Comparison of ENCODE assay signal across 1 cellular context in the genomic region with DNA sequence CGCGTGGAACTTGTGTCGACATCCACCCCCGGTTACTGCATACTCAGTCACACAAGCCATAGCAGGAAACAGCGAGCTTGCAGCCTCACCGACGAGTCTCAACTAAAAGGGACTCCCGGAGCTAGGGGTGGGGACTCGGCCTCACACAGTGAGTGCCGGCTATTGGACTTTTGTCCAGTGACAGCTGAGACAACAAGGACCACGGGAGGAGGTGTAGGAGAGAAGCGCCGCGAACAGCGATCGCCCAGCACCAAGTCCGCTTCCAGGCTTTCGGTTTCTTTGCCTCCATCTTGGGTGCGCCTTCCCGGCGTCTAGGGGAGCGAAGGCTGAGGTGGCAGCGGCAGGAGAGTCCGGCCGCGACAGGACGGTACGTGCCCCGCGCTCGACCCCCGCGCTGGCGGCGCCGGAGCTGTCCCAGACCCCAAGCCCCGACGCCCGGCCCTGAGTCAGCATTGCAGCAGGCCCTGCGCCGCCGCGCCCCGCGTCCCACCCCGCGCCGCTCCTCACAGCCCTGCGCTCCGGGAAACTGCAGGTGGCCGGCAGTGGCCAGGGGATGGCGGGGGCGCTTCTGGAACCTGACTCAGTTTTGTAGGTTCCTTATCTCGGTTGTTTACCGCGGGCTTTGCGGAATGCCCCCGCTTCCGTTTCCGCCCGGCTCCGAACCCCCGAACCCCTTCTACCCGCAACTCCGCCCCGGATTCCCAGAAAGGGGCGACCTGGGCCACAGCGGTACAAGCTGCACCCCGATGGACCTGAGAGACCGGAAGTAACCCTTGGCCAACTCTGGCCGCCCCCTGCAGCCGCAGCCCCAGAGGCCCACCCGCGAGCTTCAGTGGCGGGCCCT.
TF ChIP-seq lines count a peak whose summit lies in the region.

A gene (plus strand): TSS at position 50 of the 844 bp plus-strand sequence. CDS start 13,702 bp downstream, outside the sequence.

TF ChIP-seq in HepG2, 621 proteins besides CTCF, POLR2A, EP300 and RAD21 (continued from another document and continues in another):
- TF ChIP-seq, protein P1, sequence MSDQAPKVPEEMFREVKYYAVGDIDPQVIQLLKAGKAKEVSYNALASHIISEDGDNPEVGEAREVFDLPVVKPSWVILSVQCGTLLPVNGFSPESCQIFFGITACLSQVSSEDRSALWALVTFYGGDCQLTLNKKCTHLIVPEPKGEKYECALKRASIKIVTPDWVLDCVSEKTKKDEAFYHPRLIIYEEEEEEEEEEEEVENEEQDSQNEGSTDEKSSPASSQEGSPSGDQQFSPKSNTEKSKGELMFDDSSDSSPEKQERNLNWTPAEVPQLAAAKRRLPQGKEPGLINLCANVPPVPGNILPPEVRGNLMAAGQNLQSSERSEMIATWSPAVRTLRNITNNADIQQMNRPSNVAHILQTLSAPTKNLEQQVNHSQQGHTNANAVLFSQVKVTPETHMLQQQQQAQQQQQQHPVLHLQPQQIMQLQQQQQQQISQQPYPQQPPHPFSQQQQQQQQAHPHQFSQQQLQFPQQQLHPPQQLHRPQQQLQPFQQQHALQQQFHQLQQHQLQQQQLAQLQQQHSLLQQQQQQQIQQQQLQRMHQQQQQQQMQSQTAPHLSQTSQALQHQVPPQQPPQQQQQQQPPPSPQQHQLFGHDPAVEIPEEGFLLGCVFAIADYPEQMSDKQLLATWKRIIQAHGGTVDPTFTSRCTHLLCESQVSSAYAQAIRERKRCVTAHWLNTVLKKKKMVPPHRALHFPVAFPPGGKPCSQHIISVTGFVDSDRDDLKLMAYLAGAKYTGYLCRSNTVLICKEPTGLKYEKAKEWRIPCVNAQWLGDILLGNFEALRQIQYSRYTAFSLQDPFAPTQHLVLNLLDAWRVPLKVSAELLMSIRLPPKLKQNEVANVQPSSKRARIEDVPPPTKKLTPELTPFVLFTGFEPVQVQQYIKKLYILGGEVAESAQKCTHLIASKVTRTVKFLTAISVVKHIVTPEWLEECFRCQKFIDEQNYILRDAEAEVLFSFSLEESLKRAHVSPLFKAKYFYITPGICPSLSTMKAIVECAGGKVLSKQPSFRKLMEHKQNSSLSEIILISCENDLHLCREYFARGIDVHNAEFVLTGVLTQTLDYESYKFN (CRISPR knock-in tag; conservative IDR thresholded peaks at IDR 0.05), result peak; percentile 76
- TF ChIP-seq JUN (CRISPR knock-in tag; IDR thresholded peaks at IDR 0.05) (no peak; the same call in 1 of the 2 replicates), ZNF317 (CRISPR knock-in tag; IDR thresholded peaks at IDR 0.05) (0 out of 2 replicates have a peak, but pooled peaks have one; percentile 76), NR1H2 (CRISPR knock-in tag; IDR thresholded peaks at IDR 0.05; ENCODE audit: borderline replicate concordance, low read depth) (peak; percentile 84; the same call in 1 of the 2 replicates), ZNF136 (CRISPR knock-in tag; IDR thresholded peaks at IDR 0.05; ENCODE audit: low read depth) (no peak), ZNF350 (CRISPR knock-in tag; IDR thresholded peaks at IDR 0.05; ENCODE audit: borderline replicate concordance, low read depth) (peak; percentile 68; the same call in 1 of the 2 replicates), HMG20A (CRISPR knock-in tag; IDR thresholded peaks at IDR 0.05; ENCODE audit: borderline replicate concordance) (peak; percentile 8; the same call in 1 of the 2 replicates), ZNF761 (CRISPR knock-in tag; conservative IDR thresholded peaks at IDR 0.05) (peak; percentile 73; the same call in 1 of the 2 replicates), NR2F6 (IDR thresholded peaks at IDR 0.05) (no peak; the same call in 1 of the 2 replicates), NR2F6 (CRISPR knock-in tag; IDR thresholded peaks at IDR 0.05) (peak; percentile 67), DPF2 (CRISPR knock-in tag; IDR thresholded peaks at IDR 0.05; ENCODE audit: borderline replicate concordance, low read depth) (peak; percentile 23; the same call in 1 of the 2 replicates), CBX1 (IDR thresholded peaks at IDR 0.05; ENCODE audit: low read depth) (peak; percentile 12), ZNF672 (CRISPR knock-in tag; IDR thresholded peaks at IDR 0.05) (peak; percentile 83; the same call in 1 of the 2 replicates), ZFP37 (CRISPR knock-in tag; IDR thresholded peaks at IDR 0.05; ENCODE audit: borderline replicate concordance) (peak; percentile 85; the same call in 1 of the 2 replicates), RELA (CRISPR knock-in tag; IDR thresholded peaks at IDR 0.05) (no peak; the same call in 1 of the 2 replicates), BORCS8-MEF2B (CRISPR knock-in tag; IDR thresholded peaks at IDR 0.05) (peak; percentile 41; the same call in 1 of the 2 replicates), ZNF781 (CRISPR knock-in tag; IDR thresholded peaks at IDR 0.05; ENCODE audit: borderline replicate concordance, not compliant biosample characterization) (no peak), JDP2 (CRISPR knock-in tag; IDR thresholded peaks at IDR 0.05; ENCODE audit: borderline replicate concordance) (no peak), SMARCC2 (IDR thresholded peaks at IDR 0.05) (no peak), ZNF773 (CRISPR knock-in tag; IDR thresholded peaks at IDR 0.05; ENCODE audit: borderline replicate concordance) (peak; percentile 85; the same call in 1 of the 2 replicates), ZKSCAN8 (CRISPR knock-in tag; IDR thresholded peaks at IDR 0.05; ENCODE audit: borderline replicate concordance) (peak; percentile 74; the same call in 1 of the 2 replicates), ZMYM2 (CRISPR knock-in tag; IDR thresholded peaks at IDR 0.05) (no peak; the same call in 1 of the 2 replicates), ARNT2 (CRISPR knock-in tag; IDR thresholded peaks at IDR 0.05; ENCODE audit: low read depth) (peak; percentile 81), WIZ (CRISPR knock-in tag; IDR thresholded peaks at IDR 0.05) (no peak), MYNN (CRISPR knock-in tag; IDR thresholded peaks at IDR 0.05; ENCODE audit: low read depth) (no peak; the same call in none of the 2 replicates), SP5 (CRISPR knock-in tag; IDR thresholded peaks at IDR 0.05; ENCODE audit: borderline replicate concordance, low read depth) (peak; percentile 71), CHCHD3 (CRISPR knock-in tag; IDR thresholded peaks at IDR 0.05) (no peak; the same call in 1 of the 2 replicates), ZNF790 (CRISPR knock-in tag; IDR thresholded peaks at IDR 0.05; ENCODE audit: borderline replicate concordance) (no peak), ZNF605 (CRISPR knock-in tag; IDR thresholded peaks at IDR 0.05) (no peak; the same call in 1 of the 2 replicates), KDM1A (CRISPR knock-in tag; IDR thresholded peaks at IDR 0.05) (no peak), TAF15 (IDR thresholded peaks at IDR 0.05; ENCODE audit: low read depth, low read length, poor library complexity, severe bottlenecking) (peak; percentile 58), ZNF780A (CRISPR knock-in tag; IDR thresholded peaks at IDR 0.05) (no peak), PHB2 (IDR thresholded peaks at IDR 0.05; ENCODE audit: partially characterized antibody) (no peak), IKZF1 (IDR thresholded peaks at IDR 0.05) (no peak), PLRG1 (conservative IDR thresholded peaks at IDR 0.05) (no peak), NKX3-1 (CRISPR knock-in tag; IDR thresholded peaks at IDR 0.05) (no peak; the same call in none of the 2 replicates), ZSCAN9 (CRISPR knock-in tag; IDR thresholded peaks at IDR 0.05; ENCODE audit: borderline replicate concordance) (peak; percentile 83; the same call in 1 of the 2 replicates), NFATC3 (CRISPR knock-in tag; IDR thresholded peaks at IDR 0.05) (peak; percentile 32; the same call in 1 of the 2 replicates), SIX1 (CRISPR knock-in tag; IDR thresholded peaks at IDR 0.05; ENCODE audit: borderline replicate concordance) (no peak), RBM39 (IDR thresholded peaks at IDR 0.05; ENCODE audit: low read depth, low read length, poor library complexity, severe bottlenecking) (peak; percentile 74), ZNF556 (CRISPR knock-in tag; IDR thresholded peaks at IDR 0.05; ENCODE audit: borderline replicate concordance) (no peak; the same call in 1 of the 2 replicates), ZFP41 (CRISPR knock-in tag; IDR thresholded peaks at IDR 0.05; ENCODE audit: borderline replicate concordance) (no peak)
- TF ChIP-seq, protein P2, sequence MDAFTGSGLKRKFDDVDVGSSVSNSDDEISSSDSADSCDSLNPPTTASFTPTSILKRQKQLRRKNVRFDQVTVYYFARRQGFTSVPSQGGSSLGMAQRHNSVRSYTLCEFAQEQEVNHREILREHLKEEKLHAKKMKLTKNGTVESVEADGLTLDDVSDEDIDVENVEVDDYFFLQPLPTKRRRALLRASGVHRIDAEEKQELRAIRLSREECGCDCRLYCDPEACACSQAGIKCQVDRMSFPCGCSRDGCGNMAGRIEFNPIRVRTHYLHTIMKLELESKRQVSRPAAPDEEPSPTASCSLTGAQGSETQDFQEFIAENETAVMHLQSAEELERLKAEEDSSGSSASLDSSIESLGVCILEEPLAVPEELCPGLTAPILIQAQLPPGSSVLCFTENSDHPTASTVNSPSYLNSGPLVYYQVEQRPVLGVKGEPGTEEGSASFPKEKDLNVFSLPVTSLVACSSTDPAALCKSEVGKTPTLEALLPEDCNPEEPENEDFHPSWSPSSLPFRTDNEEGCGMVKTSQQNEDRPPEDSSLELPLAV (CRISPR knock-in tag; conservative IDR thresholded peaks at IDR 0.05; ENCODE audit: low read depth), result no peak
- TF ChIP-seq, protein P3, sequence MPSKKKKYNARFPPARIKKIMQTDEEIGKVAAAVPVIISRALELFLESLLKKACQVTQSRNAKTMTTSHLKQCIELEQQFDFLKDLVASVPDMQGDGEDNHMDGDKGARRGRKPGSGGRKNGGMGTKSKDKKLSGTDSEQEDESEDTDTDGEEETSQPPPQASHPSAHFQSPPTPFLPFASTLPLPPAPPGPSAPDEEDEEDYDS (CRISPR knock-in tag; IDR thresholded peaks at IDR 0.05), result peak; percentile 70
- TF ChIP-seq, protein P4, sequence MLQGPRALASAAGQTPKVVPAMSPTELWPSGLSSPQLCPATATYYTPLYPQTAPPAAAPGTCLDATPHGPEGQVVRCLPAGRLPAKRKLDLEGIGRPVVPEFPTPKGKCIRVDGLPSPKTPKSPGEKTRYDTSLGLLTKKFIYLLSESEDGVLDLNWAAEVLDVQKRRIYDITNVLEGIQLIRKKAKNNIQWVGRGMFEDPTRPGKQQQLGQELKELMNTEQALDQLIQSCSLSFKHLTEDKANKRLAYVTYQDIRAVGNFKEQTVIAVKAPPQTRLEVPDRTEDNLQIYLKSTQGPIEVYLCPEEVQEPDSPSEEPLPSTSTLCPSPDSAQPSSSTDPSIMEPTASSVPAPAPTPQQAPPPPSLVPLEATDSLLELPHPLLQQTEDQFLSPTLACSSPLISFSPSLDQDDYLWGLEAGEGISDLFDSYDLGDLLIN (CRISPR knock-in tag; IDR thresholded peaks at IDR 0.05; ENCODE audit: borderline replicate concordance), result 0 out of 2 replicates have a peak, but pooled peaks have one; percentile 19
- TF ChIP-seq, protein P5, sequence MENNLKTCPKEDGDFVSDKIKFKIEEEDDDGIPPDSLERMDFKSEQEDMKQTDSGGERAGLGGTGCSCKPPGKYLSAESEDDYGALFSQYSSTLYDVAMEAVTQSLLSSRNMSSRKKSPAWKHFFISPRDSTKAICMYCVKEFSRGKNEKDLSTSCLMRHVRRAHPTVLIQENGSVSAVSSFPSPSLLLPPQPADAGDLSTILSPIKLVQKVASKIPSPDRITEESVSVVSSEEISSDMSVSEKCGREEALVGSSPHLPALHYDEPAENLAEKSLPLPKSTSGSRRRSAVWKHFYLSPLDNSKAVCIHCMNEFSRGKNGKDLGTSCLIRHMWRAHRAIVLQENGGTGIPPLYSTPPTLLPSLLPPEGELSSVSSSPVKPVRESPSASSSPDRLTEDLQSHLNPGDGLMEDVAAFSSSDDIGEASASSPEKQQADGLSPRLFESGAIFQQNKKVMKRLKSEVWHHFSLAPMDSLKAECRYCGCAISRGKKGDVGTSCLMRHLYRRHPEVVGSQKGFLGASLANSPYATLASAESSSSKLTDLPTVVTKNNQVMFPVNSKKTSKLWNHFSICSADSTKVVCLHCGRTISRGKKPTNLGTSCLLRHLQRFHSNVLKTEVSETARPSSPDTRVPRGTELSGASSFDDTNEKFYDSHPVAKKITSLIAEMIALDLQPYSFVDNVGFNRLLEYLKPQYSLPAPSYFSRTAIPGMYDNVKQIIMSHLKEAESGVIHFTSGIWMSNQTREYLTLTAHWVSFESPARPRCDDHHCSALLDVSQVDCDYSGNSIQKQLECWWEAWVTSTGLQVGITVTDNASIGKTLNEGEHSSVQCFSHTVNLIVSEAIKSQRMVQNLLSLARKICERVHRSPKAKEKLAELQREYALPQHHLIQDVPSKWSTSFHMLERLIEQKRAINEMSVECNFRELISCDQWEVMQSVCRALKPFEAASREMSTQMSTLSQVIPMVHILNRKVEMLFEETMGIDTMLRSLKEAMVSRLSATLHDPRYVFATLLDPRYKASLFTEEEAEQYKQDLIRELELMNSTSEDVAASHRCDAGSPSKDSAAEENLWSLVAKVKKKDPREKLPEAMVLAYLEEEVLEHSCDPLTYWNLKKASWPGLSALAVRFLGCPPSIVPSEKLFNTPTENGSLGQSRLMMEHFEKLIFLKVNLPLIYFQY (CRISPR knock-in tag; IDR thresholded peaks at IDR 0.05; ENCODE audit: borderline replicate concordance), result peak; percentile 52; the same call in 1 of the 2 replicates
- TF ChIP-seq, protein P6, sequence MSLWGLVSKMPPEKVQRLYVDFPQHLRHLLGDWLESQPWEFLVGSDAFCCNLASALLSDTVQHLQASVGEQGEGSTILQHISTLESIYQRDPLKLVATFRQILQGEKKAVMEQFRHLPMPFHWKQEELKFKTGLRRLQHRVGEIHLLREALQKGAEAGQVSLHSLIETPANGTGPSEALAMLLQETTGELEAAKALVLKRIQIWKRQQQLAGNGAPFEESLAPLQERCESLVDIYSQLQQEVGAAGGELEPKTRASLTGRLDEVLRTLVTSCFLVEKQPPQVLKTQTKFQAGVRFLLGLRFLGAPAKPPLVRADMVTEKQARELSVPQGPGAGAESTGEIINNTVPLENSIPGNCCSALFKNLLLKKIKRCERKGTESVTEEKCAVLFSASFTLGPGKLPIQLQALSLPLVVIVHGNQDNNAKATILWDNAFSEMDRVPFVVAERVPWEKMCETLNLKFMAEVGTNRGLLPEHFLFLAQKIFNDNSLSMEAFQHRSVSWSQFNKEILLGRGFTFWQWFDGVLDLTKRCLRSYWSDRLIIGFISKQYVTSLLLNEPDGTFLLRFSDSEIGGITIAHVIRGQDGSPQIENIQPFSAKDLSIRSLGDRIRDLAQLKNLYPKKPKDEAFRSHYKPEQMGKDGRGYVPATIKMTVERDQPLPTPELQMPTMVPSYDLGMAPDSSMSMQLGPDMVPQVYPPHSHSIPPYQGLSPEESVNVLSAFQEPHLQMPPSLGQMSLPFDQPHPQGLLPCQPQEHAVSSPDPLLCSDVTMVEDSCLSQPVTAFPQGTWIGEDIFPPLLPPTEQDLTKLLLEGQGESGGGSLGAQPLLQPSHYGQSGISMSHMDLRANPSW (CRISPR knock-in tag; IDR thresholded peaks at IDR 0.05; ENCODE audit: borderline replicate concordance), result no peak; the same call in 1 of the 2 replicates
- TF ChIP-seq, protein P7, sequence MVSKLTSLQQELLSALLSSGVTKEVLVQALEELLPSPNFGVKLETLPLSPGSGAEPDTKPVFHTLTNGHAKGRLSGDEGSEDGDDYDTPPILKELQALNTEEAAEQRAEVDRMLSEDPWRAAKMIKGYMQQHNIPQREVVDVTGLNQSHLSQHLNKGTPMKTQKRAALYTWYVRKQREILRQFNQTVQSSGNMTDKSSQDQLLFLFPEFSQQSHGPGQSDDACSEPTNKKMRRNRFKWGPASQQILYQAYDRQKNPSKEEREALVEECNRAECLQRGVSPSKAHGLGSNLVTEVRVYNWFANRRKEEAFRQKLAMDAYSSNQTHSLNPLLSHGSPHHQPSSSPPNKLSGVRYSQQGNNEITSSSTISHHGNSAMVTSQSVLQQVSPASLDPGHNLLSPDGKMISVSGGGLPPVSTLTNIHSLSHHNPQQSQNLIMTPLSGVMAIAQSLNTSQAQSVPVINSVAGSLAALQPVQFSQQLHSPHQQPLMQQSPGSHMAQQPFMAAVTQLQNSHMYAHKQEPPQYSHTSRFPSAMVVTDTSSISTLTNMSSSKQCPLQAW (CRISPR knock-in tag; IDR thresholded peaks at IDR 0.05), result peak; percentile 61; the same call in 1 of the 2 replicates
